2 cellular contexts compared by ENCODE assay signal in the genomic region with DNA sequence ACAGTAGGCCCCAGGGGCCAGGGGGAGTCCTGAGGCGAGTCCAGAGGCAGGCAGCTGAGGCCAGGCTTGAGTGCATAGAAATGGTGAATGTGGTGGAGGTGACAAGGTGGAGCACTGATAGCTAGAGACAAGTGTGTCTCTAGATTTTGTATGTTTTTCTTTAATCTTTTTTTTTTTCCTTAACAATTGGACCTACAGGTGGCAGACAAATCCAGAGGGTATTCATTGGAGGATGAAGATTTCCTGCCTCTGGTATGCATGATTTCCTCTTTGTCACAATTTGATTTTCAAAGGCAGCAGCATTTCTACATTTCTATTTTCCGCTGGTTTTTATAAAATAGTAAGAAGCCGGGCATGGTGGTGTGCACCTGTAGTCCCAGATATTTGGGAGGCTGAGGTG.
TF ChIP-seq lines count a peak whose summit lies in the region.

No MANE protein-coding gene starts in this region.

TF ChIP-seq in SK-N-SH treated with all-trans-retinoic acid at 6 μM for 48 hours, 23 proteins besides CTCF, POLR2A, EP300 and RAD21 (continued from another document):
- TF ChIP-seq, protein P1, sequence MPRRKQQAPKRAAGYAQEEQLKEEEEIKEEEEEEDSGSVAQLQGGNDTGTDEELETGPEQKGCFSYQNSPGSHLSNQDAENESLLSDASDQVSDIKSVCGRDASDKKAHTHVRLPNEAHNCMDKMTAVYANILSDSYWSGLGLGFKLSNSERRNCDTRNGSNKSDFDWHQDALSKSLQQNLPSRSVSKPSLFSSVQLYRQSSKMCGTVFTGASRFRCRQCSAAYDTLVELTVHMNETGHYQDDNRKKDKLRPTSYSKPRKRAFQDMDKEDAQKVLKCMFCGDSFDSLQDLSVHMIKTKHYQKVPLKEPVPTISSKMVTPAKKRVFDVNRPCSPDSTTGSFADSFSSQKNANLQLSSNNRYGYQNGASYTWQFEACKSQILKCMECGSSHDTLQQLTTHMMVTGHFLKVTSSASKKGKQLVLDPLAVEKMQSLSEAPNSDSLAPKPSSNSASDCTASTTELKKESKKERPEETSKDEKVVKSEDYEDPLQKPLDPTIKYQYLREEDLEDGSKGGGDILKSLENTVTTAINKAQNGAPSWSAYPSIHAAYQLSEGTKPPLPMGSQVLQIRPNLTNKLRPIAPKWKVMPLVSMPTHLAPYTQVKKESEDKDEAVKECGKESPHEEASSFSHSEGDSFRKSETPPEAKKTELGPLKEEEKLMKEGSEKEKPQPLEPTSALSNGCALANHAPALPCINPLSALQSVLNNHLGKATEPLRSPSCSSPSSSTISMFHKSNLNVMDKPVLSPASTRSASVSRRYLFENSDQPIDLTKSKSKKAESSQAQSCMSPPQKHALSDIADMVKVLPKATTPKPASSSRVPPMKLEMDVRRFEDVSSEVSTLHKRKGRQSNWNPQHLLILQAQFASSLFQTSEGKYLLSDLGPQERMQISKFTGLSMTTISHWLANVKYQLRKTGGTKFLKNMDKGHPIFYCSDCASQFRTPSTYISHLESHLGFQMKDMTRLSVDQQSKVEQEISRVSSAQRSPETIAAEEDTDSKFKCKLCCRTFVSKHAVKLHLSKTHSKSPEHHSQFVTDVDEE (CRISPR knock-in tag; IDR thresholded peaks at IDR 0.05), result no peak

TF ChIP-seq in Ishikawa, 13 proteins besides CTCF, POLR2A, EP300 and RAD21 (continued from another document):
- TF ChIP-seq, protein P2, sequence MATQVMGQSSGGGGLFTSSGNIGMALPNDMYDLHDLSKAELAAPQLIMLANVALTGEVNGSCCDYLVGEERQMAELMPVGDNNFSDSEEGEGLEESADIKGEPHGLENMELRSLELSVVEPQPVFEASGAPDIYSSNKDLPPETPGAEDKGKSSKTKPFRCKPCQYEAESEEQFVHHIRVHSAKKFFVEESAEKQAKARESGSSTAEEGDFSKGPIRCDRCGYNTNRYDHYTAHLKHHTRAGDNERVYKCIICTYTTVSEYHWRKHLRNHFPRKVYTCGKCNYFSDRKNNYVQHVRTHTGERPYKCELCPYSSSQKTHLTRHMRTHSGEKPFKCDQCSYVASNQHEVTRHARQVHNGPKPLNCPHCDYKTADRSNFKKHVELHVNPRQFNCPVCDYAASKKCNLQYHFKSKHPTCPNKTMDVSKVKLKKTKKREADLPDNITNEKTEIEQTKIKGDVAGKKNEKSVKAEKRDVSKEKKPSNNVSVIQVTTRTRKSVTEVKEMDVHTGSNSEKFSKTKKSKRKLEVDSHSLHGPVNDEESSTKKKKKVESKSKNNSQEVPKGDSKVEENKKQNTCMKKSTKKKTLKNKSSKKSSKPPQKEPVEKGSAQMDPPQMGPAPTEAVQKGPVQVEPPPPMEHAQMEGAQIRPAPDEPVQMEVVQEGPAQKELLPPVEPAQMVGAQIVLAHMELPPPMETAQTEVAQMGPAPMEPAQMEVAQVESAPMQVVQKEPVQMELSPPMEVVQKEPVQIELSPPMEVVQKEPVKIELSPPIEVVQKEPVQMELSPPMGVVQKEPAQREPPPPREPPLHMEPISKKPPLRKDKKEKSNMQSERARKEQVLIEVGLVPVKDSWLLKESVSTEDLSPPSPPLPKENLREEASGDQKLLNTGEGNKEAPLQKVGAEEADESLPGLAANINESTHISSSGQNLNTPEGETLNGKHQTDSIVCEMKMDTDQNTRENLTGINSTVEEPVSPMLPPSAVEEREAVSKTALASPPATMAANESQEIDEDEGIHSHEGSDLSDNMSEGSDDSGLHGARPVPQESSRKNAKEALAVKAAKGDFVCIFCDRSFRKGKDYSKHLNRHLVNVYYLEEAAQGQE (IDR thresholded peaks at IDR 0.05; ENCODE audit: low read depth), result no peak
- no peak for TF ChIP-seq CREB1 (IDR thresholded peaks at IDR 0.05; ENCODE audit: low read depth)
- no peak for TF ChIP-seq TEAD4 (IDR thresholded peaks at IDR 0.05)
- TF ChIP-seq, protein P3, sequence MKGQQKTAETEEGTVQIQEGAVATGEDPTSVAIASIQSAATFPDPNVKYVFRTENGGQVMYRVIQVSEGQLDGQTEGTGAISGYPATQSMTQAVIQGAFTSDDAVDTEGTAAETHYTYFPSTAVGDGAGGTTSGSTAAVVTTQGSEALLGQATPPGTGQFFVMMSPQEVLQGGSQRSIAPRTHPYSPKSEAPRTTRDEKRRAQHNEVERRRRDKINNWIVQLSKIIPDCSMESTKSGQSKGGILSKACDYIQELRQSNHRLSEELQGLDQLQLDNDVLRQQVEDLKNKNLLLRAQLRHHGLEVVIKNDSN (IDR thresholded peaks at IDR 0.05), result no peak
- TF ChIP-seq CEBPB (IDR thresholded peaks at IDR 0.05), result no peak
- TF ChIP-seq YY1 (IDR thresholded peaks at IDR 0.05; ENCODE audit: low read depth), result no peak
- TF ChIP-seq FOXM1 (IDR thresholded peaks at IDR 0.05; ENCODE audit: borderline replicate concordance, low read depth), result no peak
